1 cellular context compared by ENCODE assay signal in the genomic region with DNA sequence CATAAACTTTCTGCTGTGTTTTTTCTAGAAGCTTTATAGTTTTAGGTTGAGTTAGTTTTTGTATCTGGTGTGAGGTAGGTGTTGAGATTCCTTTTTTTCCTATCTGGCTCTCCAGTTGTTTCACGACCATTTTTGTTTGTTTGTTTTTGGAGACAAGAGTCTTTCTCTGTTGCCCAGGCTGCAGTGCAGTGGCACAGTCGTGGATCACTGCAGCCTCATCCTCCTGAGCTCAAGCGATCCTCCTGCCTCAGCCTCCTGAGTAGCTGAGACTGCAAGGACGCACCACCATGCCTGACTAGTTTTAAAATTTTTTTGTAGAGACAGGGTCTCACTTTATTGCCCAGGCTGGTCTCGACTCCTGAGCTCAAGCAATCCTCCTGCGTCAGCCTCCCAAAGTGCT.
TF ChIP-seq lines count a peak whose summit lies in the region.

No MANE protein-coding gene starts in this region.

TF ChIP-seq in HepG2, 621 proteins besides CTCF, POLR2A, EP300 and RAD21:
- TF ChIP-seq TIGD3 (CRISPR knock-in tag; IDR thresholded peaks at IDR 0.05; ENCODE audit: borderline replicate concordance) (no peak), KAT7 (CRISPR knock-in tag; IDR thresholded peaks at IDR 0.05; ENCODE audit: borderline replicate concordance) (no peak), ZNF770 (CRISPR knock-in tag; IDR thresholded peaks at IDR 0.05) (peak; percentile 65), ZNF121 (CRISPR knock-in tag; IDR thresholded peaks at IDR 0.05) (0 out of 2 replicates have a peak, but pooled peaks have one; percentile 36), AKNA (CRISPR knock-in tag; IDR thresholded peaks at IDR 0.05; ENCODE audit: borderline replicate concordance) (no peak), ZNF468 (CRISPR knock-in tag; IDR thresholded peaks at IDR 0.05) (no peak), HHEX (CRISPR knock-in tag; IDR thresholded peaks at IDR 0.05) (no peak)
